Comparison of ENCODE assay signal across 34 cellular contexts in the genomic region with DNA sequence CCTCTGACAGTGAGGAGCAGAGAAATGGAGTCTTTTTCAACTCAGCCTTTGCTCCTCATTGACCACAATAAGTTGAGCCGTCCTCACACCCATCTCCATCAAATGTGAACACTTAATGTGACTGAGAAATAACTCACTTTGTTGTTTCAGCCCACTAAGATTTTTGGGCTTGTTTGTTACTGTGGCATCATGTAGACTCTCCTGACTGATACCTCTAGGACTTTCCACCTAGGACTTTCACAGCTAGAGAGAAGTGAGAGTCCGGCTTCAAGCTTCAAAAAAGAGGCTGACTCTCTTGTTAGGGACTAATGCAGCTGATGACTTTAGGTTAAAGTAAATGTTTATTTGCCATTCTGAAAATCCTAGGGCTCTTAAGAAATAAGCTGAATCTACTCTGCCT.
"Had no signal": no experiment of that assay in that cellular context is flagged by ENCODE, and none has a peak within 500 bp of the region (broad histone marks: within the 10 kb centered on the region; RNA-seq: fewer than 3 reads in every experiment).

No MANE protein-coding gene starts in this region.

- H3K9me3 ChIP-seq: adrenal gland, ascending aorta, body of pancreas had no signal

- H3K4me3 ChIP-seq: adrenal gland, ascending aorta, body of pancreas, breast epithelium, cardiac muscle cell had no signal

- H3K4me1 ChIP-seq: adrenal gland, ascending aorta, body of pancreas, breast epithelium had no signal

- DNase-seq: activated effector memory CD4-positive, alpha-beta T cell treated with anti-CD3 and anti-CD28 coated beads, Interleukin-2, amount 50 U/mL, for 16 hours; activated effector memory CD4-positive, alpha-beta T cell treated with Interleukin-2 at 50 U/mL for 16 hours; activated gamma-delta T cell; activated gamma-delta T cell treated with Interleukin-2 at 50 U/mL for 16 hours; activated naive CD4-positive, alpha-beta T cell; activated naive CD4-positive, alpha-beta T cell treated with anti-CD3 and anti-CD28 coated beads for 36 hours; activated naive CD4-positive, alpha-beta T cell treated with anti-CD3 and anti-CD28 coated beads, Interleukin-2, amount 10 ng/mL, durations not matched to agents 7 days and 5 days; activated naive CD4-positive, alpha-beta T cell treated with anti-CD3 and anti-CD28 coated beads, Interleukin-2, amount 50 U/mL, for 16 hours; activated naive CD4-positive, alpha-beta T cell treated with Interleukin-2 at 50 U/mL for 16 hours; activated naive CD8-positive, alpha-beta T cell treated with anti-CD3 and anti-CD28 coated beads for 36 hours; activated naive CD8-positive, alpha-beta T cell treated with anti-CD3 and anti-CD28 coated beads, Interleukin-2, amount 10 ng/mL, durations not matched to agents 7 days and 5 days; activated naive CD8-positive, alpha-beta T cell treated with anti-CD3 and anti-CD28 coated beads, Interleukin-2, amount 50 U/mL, for 24 hours; activated T-cell treated with anti-CD3 and anti-CD28 coated beads, Interleukin-2, amount 50 U/mL, for 1 hour; activated T-cell treated with anti-CD3 and anti-CD28 coated beads, Interleukin-2, amount 50 U/mL, for 24 hours; activated T-cell treated with anti-CD3 and anti-CD28 coated beads, Interleukin-2, amount 50 U/mL, for 4 hours; activated T-cell treated with anti-CD3 and anti-CD28 coated beads, Interleukin-2, amount 50 U/mL, for 48 hours; activated T-cell treated with anti-CD3 and anti-CD28 coated beads, Interleukin-2, amount 50 U/mL, for 72 hours; adrenal gland; amniotic stem cell; amygdala; anterior cingulate cortex; aorta; body of pancreas; brain microvascular endothelial cell; caudate nucleus; central memory CD4-positive, alpha-beta T cell; cerebellar nuclear complex had no signal

- H3K36me3 ChIP-seq: adrenal gland, ascending aorta, brain microvascular endothelial cell, breast epithelium, cardiac muscle cell had no signal

- ATAC-seq: activated naive CD4-positive, alpha-beta T cell treated with anti-CD3 and anti-CD28 coated beads, Interleukin-2, amount 50 U/mL, for 72 hours; activated naive CD8-positive, alpha-beta T cell treated with anti-CD3 and anti-CD28 coated beads, Interleukin-2, amount 50 U/mL, for 24 hours; activated T-cell treated with anti-CD3 and anti-CD28 coated beads, Interleukin-2, amount 50 U/mL, for 4 hours; activated T-cell treated with anti-CD3 and anti-CD28 coated beads, Interleukin-2, amount 50 U/mL, for 72 hours; activated T-helper 17 cell treated with anti-CD3 and anti-CD28 coated beads, Interleukin-2, amount 50 U/mL, for 72 hours; body of pancreas had no signal

- H3K27me3 ChIP-seq: adrenal gland, ascending aorta, body of pancreas, brain microvascular endothelial cell, breast epithelium, cardiac muscle cell had no signal

- FAIRE-seq: astrocyte, bronchial epithelial cell had no signal

- H3K27ac ChIP-seq: adrenal gland, ascending aorta, body of pancreas, brain microvascular endothelial cell, breast epithelium, cardiac muscle cell had no signal
